1 cellular context compared by ENCODE assay signal in genomic region chr1:158013840-158014520, GRCh38.
TF ChIP-seq lines count a peak whose summit lies in the region.

No MANE protein-coding gene starts in this region.

TF ChIP-seq in HEK293, 187 proteins besides CTCF, POLR2A, EP300 and RAD21 (continued from another document):
- TF ChIP-seq MYNN (tag by site-specific recombination; IDR thresholded peaks at IDR 0.05; ENCODE audit: borderline replicate concordance), result peak; percentile 38; the same call in 1 of the 2 replicates
TF ChIP-seq in HEK293: peak in this region for 1.
